8 cellular contexts compared by ENCODE assay signal in genomic region chr3:45167011-45167911, GRCh38. TPM values are rescaled to one million over a fixed set of nuclear protein-coding genes. Genes with fewer than 3 reads are reported as not detected.
A peak's percentile ranks its signal among the peaks of the same experiment; 100 is the strongest.
DNase-seq lines count a peak whose midpoint lies in the region; ATAC-seq and TF ChIP-seq lines count a peak whose summit lies in the region.

No MANE protein-coding gene starts in this region.

- no peaks in the 10 kb centered on the region for H3K9me2 ChIP-seq in MM.1S (replicated peaks; ENCODE audit: insufficient read depth, low read length)

- H3K4me3 ChIP-seq in BLaER1 (no peak overlapping the region), MM.1S (ENCODE audit: low read length) (no peak overlapping the region), adipocyte (ENCODE audit: low read length) (peak overlapping the region; percentile 4), left ventricle myocardium inferior (no peak overlapping the region), psoas muscle (no peak overlapping the region), vagina (no peak overlapping the region)

- no peaks in the 10 kb centered on the region for H3K36me3 ChIP-seq in BLaER1
- no peaks in the 10 kb centered on the region for H3K36me3 ChIP-seq in MM.1S (replicated peaks; ENCODE audit: insufficient read depth, low read length)
- H3K36me3 ChIP-seq in adipocyte (ENCODE audit: control insufficient read depth, insufficient read depth, low read length, severe bottlenecking): no peaks in the 10 kb centered on the region
- no peaks in the 10 kb centered on the region for H3K36me3 ChIP-seq in left ventricle myocardium inferior
- no peaks in the 10 kb centered on the region for H3K36me3 ChIP-seq in psoas muscle (ENCODE audit: insufficient read depth in 1 of 2, low read depth in 1 of 2)
- no peaks in the 10 kb centered on the region for H3K36me3 ChIP-seq in vagina

- H3K9ac ChIP-seq in BLaER1 (no peak overlapping the region), MM.1S (ENCODE audit: low read length) (0 out of 2 replicates have a peak overlapping the region, but pooled peaks have one; percentile 22), adipocyte (ENCODE audit: low read length) (no peak overlapping the region)

- no peak for TF ChIP-seq POLR2A in vagina (IDR thresholded peaks at IDR 0.05)

- peaks cover 12% of the 10 kb centered on the region for H3K4me1 ChIP-seq in BLaER1
- H3K4me1 ChIP-seq in MM.1S (ENCODE audit: low read length): peaks cover 20% of the 10 kb centered on the region
- peaks cover 19% of the 10 kb centered on the region for H3K4me1 ChIP-seq in adipocyte (ENCODE audit: control insufficient read depth, insufficient read depth, low read length)
- H3K4me1 ChIP-seq in left ventricle myocardium inferior: peaks cover 25% of the 10 kb centered on the region
- H3K4me1 ChIP-seq in psoas muscle: peaks cover 17% of the 10 kb centered on the region
- H3K4me1 ChIP-seq in vagina: peaks cover 36% of the 10 kb centered on the region

- H4K20me1 ChIP-seq in BLaER1 (no peaks in the 10 kb centered on the region), MM.1S (ENCODE audit: insufficient read depth, low read length) (no peaks in the 10 kb centered on the region)

- H3F3A ChIP-seq in MM.1S (ENCODE audit: insufficient read depth, low read length): peaks cover 7% of the 10 kb centered on the region; the same call in 1 of the 2 replicates

- H3K4me2 ChIP-seq in BLaER1: peak overlapping the region; percentile 58
- peak overlapping the region; percentile 25; the same call in 1 of the 2 replicates for H3K4me2 ChIP-seq in MM.1S (ENCODE audit: low read depth, low read length)

- H3K79me2 ChIP-seq in MM.1S (ENCODE audit: low read length): no peaks in the 10 kb centered on the region

- peaks cover 10% of the 10 kb centered on the region for H3K9me3 ChIP-seq in BLaER1
- no peaks in the 10 kb centered on the region for H3K9me3 ChIP-seq in MM.1S (replicated peaks; ENCODE audit: insufficient read depth, low read length)
- no peaks in the 10 kb centered on the region for H3K9me3 ChIP-seq in adipocyte (ENCODE audit: control insufficient read depth, low read length)
- no peaks in the 10 kb centered on the region for H3K9me3 ChIP-seq in left ventricle myocardium inferior (replicated peaks)
- no peaks in the 10 kb centered on the region for H3K9me3 ChIP-seq in psoas muscle
- no peaks in the 10 kb centered on the region for H3K9me3 ChIP-seq in vagina

- H2AFZ ChIP-seq in MM.1S (ENCODE audit: low read length): peak overlapping the region; percentile 13; the same call in 1 of the 2 replicates

- 32 to 44% (median 38%) methylated on average over 23 of the region's 23 CpGs for WGBS in psoas muscle, 3 donors

- TF ChIP-seq CTCF in MM.1S (IDR thresholded peaks at IDR 0.05; ENCODE audit: low read length) (no peak), left ventricle myocardium inferior (IDR thresholded peaks at IDR 0.05; ENCODE audit: borderline replicate concordance) (no peak), psoas muscle (IDR thresholded peaks at IDR 0.05) (no peak), vagina (IDR thresholded peaks at IDR 0.05) (no peak)

- intact Hi-C loops in left ventricle myocardium inferior (cut with micrococcal nuclease): no loop called here
- intact Hi-C loops in psoas muscle (cut with DNase I): no loop called here
- intact Hi-C loops in vagina (cut with DNase I): no loop called here

- ATAC-seq in GM21447 (IDR thresholded peaks at IDR 0.05; ENCODE audit: unreplicated experiment) (peak; percentile 88), psoas muscle (peak; percentile 85 to 92 (median 88))

- no peaks in the 10 kb centered on the region for H3K27me3 ChIP-seq in BLaER1
- no peaks in the 10 kb centered on the region for H3K27me3 ChIP-seq in MM.1S (replicated peaks; ENCODE audit: insufficient read depth, low read length)
- H3K27me3 ChIP-seq in adipocyte (replicated peaks; ENCODE audit: control insufficient read depth, insufficient read depth, low read length): no peaks in the 10 kb centered on the region
- peaks cover 8% of the 10 kb centered on the region for H3K27me3 ChIP-seq in left ventricle myocardium inferior (ENCODE audit: low read depth)
- H3K27me3 ChIP-seq in psoas muscle (ENCODE audit: insufficient read depth in 3 of 3, low read length in 2 of 3): no peaks in the 10 kb centered on the region
- H3K27me3 ChIP-seq in vagina: no peaks in the 10 kb centered on the region

- DNase-seq in MM.1S: peak; percentile 91
- DNase-seq in T follicular helper cell (ENCODE audit: low read depth): peak; percentile 64
- DNase-seq in adipocyte (ENCODE audit: low read depth): peak; percentile 96
- peak; percentile 58 for DNase-seq in left ventricle myocardium inferior
- DNase-seq in psoas muscle: peak; percentile 81 to 85
- DNase-seq in vagina (ENCODE audit: extremely low spot score in 2 of 2): no peak

- no peak overlapping the region for H3K27ac ChIP-seq in BLaER1
- H3K27ac ChIP-seq in MM.1S (ENCODE audit: low read length): peak overlapping the region; percentile 55; the same call in 1 of the 2 replicates
- peak overlapping the region; percentile 26 for H3K27ac ChIP-seq in left ventricle myocardium inferior (replicated peaks)
- peak overlapping the region; percentile 43 for H3K27ac ChIP-seq in psoas muscle
- H3K27ac ChIP-seq in vagina: peak overlapping the region; percentile 45

RNA-seq across cellular contexts. Expression of gene CDCP1, which starts 21.1 kb away (rescaled TPM):
- total RNA-seq in left ventricle myocardium inferior (0.25 TPM), psoas muscle (1 to 10 TPM in 1 of 4 donors, under 1 TPM in 3; 0.24 to 1.4 (median 0.37) TPM), vagina (27.5 TPM)
- under 1 TPM; 0.01 to 0.65 (median 0.21) TPM for polyA plus RNA-seq in psoas muscle

RNA-seq across cellular contexts. Expression of gene TMEM158, which starts 58.8 kb away (rescaled TPM):
- total RNA-seq in left ventricle myocardium inferior: 0.60 TPM
- 1 to 10 TPM; 1.4 to 6.5 (median 1.5) TPM for total RNA-seq in psoas muscle
- polyA plus RNA-seq in psoas muscle: 10 to 100 TPM in 1 of 3 donors, 1 to 10 TPM in 1, under 1 TPM in 1; 0.48 to 15.7 (median 2.4) TPM
- total RNA-seq in vagina: 1.2 TPM

Comparison
In these comparisons a context has a peak if more than half of its experiments do, and no peak if none do; other contexts are left out.
1. DNase-seq: peak in MM.1S (single experiment), T follicular helper cell (single experiment), adipocyte (single experiment), left ventricle myocardium inferior (single experiment) and psoas muscle (2 of 2); none in vagina (0 of 2).
2. RNA of gene CDCP1, which starts 21.1 kb away (total RNA-seq): 27.5 TPM in vagina (single experiment); 0.24 to 1.4 TPM in psoas muscle and 0.25 TPM in left ventricle myocardium inferior (single experiment); every median in the first group is over 10 times any median in the second.